Comparison of ENCODE assay signal across 9 cellular contexts in the genomic region with DNA sequence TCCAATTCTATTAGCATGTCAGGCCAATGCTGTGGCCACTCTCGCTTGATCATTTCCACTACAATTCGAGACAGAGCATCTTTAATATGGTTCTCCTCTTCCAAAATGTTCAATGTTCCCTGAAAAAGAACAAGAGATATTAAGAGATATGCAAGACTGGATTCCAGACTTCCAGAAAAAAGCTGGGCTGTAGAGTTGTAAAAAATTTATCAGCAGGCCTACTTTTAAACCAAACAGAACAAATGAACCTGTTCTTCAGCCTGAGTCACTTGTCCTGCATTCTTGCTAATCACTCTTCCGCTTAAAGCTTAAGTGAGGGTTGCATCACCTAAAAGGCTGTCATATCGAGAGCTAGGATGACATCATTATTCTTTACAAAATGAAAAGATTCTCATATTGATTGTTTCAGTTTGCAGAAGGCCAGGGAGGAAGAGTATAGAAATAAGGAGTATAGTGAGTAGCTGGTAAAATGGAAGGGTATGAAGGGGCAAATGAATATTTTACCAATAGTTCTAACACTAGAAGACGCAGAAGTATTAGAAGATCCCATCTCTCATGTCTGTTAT. TPM values are rescaled to one million over a fixed set of nuclear protein-coding genes. Genes with fewer than 3 reads are reported as not detected.
A peak's percentile ranks its signal among the peaks of the same experiment; 100 is the strongest.
DNase-seq lines count a peak whose midpoint lies in the region; ATAC-seq and TF ChIP-seq lines count a peak whose summit lies in the region.
"Had no signal": no experiment of that assay in that cellular context is flagged by ENCODE, and none has a peak within 500 bp of the region (broad histone marks: within the 10 kb centered on the region; RNA-seq: fewer than 3 reads in every experiment).

No MANE protein-coding gene starts in this region.

- DNase-seq in GM12865 (ENCODE audit: low read depth) (peak; percentile 51), OCI-M1 (lab: John Stamatoyannopoulos, UW) (peak; percentile 76), fibroblast of lung (ENCODE audit: low read depth in 2 of 2) (peak; percentile 32 to 44), sciatic nerve (ENCODE audit: low spot score) (no peak), HPDE6-E6E7 (ENCODE audit: extremely low spot score) (no peak)
- DNase-seq: cerebellar nuclear complex, immature natural killer cell, posterior cingulate gyrus had no signal

- H2AFZ ChIP-seq in fibroblast of lung (ENCODE audit: low read length), result no peak overlapping the region

- H3K79me2 ChIP-seq in fibroblast of lung (ENCODE audit: control insufficient read depth, insufficient read depth, low read length), result peaks cover 24% of the 10 kb centered on the region

- peaks cover 2% of the 10 kb centered on the region for H3K4me1 ChIP-seq in fibroblast of lung (ENCODE audit: control insufficient read depth, extremely low read depth, insufficient read depth, low read length)

- TF ChIP-seq CTCF in GM12865 (IDR thresholded peaks at IDR 0.05; ENCODE audit: insufficient read depth, low read depth, low read length, missing control alignments) (no peak), fibroblast of lung (conservative IDR thresholded peaks at IDR 0.05 in 1 of 2, IDR thresholded peaks at IDR 0.05 in 1 of 2; ENCODE audit: low read depth in 1 of 2, low read length in 2 of 2) (no peak)

- intact Hi-C loops in sciatic nerve (cut with DNase I), result no loop called here

- no peak overlapping the region for H3K27ac ChIP-seq in fibroblast of lung (ENCODE audit: insufficient read depth, low read length)

- H3K4me3 ChIP-seq in GM12865 (ENCODE audit: low read depth, low read length) (no peak overlapping the region), fibroblast of lung (replicated peaks in 1 of 4; ENCODE audit: control extremely low read depth in 1 of 4, insufficient read depth in 1 of 4, low read depth in 3 of 4, low read length in 4 of 4) (no peak overlapping the region)

- no peaks in the 10 kb centered on the region for H3K27me3 ChIP-seq in fibroblast of lung (ENCODE audit: control insufficient read depth, insufficient read depth, low read length)

- H4K20me1 ChIP-seq in fibroblast of lung (ENCODE audit: control insufficient read depth, extremely low read depth, insufficient read depth, low read length), result no peaks in the 10 kb centered on the region

- no peaks in the 10 kb centered on the region for H3K9me3 ChIP-seq in fibroblast of lung (ENCODE audit: control insufficient read depth, insufficient read depth, low read depth, low read length)

- H3K36me3 ChIP-seq in fibroblast of lung (ENCODE audit: control insufficient read depth, insufficient read depth, low read length), result peaks cover 2% of the 10 kb centered on the region

- ATAC-seq in sciatic nerve (no peak), GM18909 (IDR thresholded peaks at IDR 0.05; ENCODE audit: poor library complexity, unreplicated experiment) (no peak)

- no peak overlapping the region for H3K4me2 ChIP-seq in fibroblast of lung (ENCODE audit: extremely low read depth, insufficient read depth, low read length)

- no peak overlapping the region for H3K9ac ChIP-seq in fibroblast of lung (ENCODE audit: insufficient read depth, low read length)

RNA-seq across cellular contexts. Expression of gene XPO5, which starts 4.9 kb away (rescaled TPM):
- total RNA-seq in fibroblast of lung (18.2 and 20.5 TPM in 2 replicates), sciatic nerve (33.5 TPM)
- 21.7 and 26.1 TPM in 2 replicates for polyA plus RNA-seq in fibroblast of lung
- 14.2 and 17.8 TPM in 2 replicates for polyA plus RNA-seq in fibroblast of lung (2012)
- 19.2 and 70.1 TPM in 2 replicates for polyA minus RNA-seq in fibroblast of lung (ENCODE audit: low replicate concordance)

RNA-seq across cellular contexts. Expression of gene POLH, which starts 5.0 kb away (rescaled TPM):
- total RNA-seq in fibroblast of lung (19.5 and 21.8 TPM in 2 replicates), sciatic nerve (14.6 TPM)
- 19.0 and 22.5 TPM in 2 replicates for polyA plus RNA-seq in fibroblast of lung
- polyA plus RNA-seq in fibroblast of lung (2012), result 14.3 and 19.6 TPM in 2 replicates
- 6.3 and 17.4 TPM in 2 replicates for polyA minus RNA-seq in fibroblast of lung (ENCODE audit: low replicate concordance)

RNA-seq across cellular contexts. Expression of gene POLR1C, which starts 54.1 kb away (rescaled TPM):
- total RNA-seq in fibroblast of lung (27.4 and 32.4 TPM in 2 replicates), sciatic nerve (30.3 TPM)
- polyA plus RNA-seq in fibroblast of lung, result 39.7 and 55.2 TPM in 2 replicates
- 41.4 and 49.3 TPM in 2 replicates for polyA plus RNA-seq in fibroblast of lung (2012)
- 15.0 and 27.4 TPM in 2 replicates for polyA minus RNA-seq in fibroblast of lung (ENCODE audit: low replicate concordance)

RNA-seq across cellular contexts. Expression of gene YIPF3, which starts 54.2 kb away (rescaled TPM):
- total RNA-seq in fibroblast of lung, result 83.7 and 106 TPM in 2 replicates
- 173 TPM in 2 replicates for polyA plus RNA-seq in fibroblast of lung
- 137 TPM in 2 replicates for polyA plus RNA-seq in fibroblast of lung (2012)
- 298 and 444 TPM in 2 replicates for polyA minus RNA-seq in fibroblast of lung (ENCODE audit: low replicate concordance)
- total RNA-seq in sciatic nerve, result 66.7 TPM

RNA-seq across cellular contexts. Expression of gene GTPBP2, which starts 58.1 kb away (rescaled TPM):
- 111 and 174 TPM in 2 replicates for total RNA-seq in fibroblast of lung
- 44.4 and 45.2 TPM in 2 replicates for polyA plus RNA-seq in fibroblast of lung
- polyA plus RNA-seq in fibroblast of lung (2012), result 31.0 and 33.4 TPM in 2 replicates
- polyA minus RNA-seq in fibroblast of lung (ENCODE audit: low replicate concordance), result 67.5 and 82.0 TPM in 2 replicates
- total RNA-seq in sciatic nerve, result 60.6 TPM

Comparison
In these comparisons a context has a peak if more than half of its experiments do, and no peak if none do; other contexts are left out.
1. DNase-seq: peak in GM12865 (single experiment), OCI-M1 (single experiment) and fibroblast of lung (2 of 2); none in sciatic nerve (single experiment) and HPDE6-E6E7 (single experiment).